Comparison of ENCODE assay signal across 1 cellular context in the genomic region with DNA sequence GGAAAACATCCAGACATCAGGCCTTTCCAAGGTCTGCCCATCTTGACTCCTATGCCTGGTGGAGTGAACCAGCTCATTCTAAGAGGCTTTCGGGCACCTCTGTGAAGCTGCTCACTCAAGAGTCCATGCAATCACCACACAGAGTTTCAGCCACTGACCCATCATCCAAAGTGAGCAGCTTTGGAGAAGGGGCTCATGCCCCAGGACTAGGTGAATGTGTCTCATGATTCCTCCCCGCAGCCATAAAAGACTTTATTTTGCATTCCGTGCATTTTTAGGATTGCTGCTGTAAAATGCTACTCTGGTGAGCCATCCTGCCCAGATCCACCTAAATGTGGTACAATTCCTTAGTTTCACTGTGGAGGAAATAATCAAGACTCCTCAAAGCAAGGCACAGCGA.
A peak's percentile ranks its signal among the peaks of the same experiment; 100 is the strongest.
TF ChIP-seq lines count a peak whose summit lies in the region.

No MANE protein-coding gene starts in this region.

TF ChIP-seq in A549, 52 proteins besides CTCF, POLR2A, EP300 and RAD21:
- TF ChIP-seq MAX (IDR thresholded peaks at IDR 0.05), result 0 out of 2 replicates have a peak, but pooled peaks have one; percentile 14
- no peak for TF ChIP-seq TFCP2L1 (CRISPR knock-in tag; IDR thresholded peaks at IDR 0.05)
- TF ChIP-seq FOSB (CRISPR knock-in tag; IDR thresholded peaks at IDR 0.05), result no peak
- no peak for TF ChIP-seq CHD2 (IDR thresholded peaks at IDR 0.05; ENCODE audit: low read length, partially characterized antibody)
- TF ChIP-seq MAFK (IDR thresholded peaks at IDR 0.05; ENCODE audit: partially characterized antibody), result peak; percentile 46
